Comparison of ENCODE assay signal across 22 cellular contexts in genomic region chr12:19450362-19450761, GRCh38. TPM values are rescaled to one million over a fixed set of nuclear protein-coding genes. Genes with fewer than 3 reads are reported as not detected.
A peak's percentile ranks its signal among the peaks of the same experiment; 100 is the strongest.
DNase-seq lines count a peak whose midpoint lies in the region; ATAC-seq, FAIRE-seq and TF ChIP-seq lines count a peak whose summit lies in the region.
"Had no signal": no experiment of that assay in that cellular context is flagged by ENCODE, and none has a peak within 500 bp of the region (broad histone marks: within the 10 kb centered on the region; RNA-seq: fewer than 3 reads in every experiment).

No MANE protein-coding gene starts in this region.

- peak overlapping the region; percentile 24 for H3K27ac Mint-ChIP-seq in CD4-positive, alpha-beta T cell
- H3K27ac Mint-ChIP-seq in activated naive CD8-positive, alpha-beta T cell treated with anti-CD3 and anti-CD28 coated beads for 36 hours = peak overlapping the region; percentile 5
- H3K27ac Mint-ChIP-seq: activated naive CD4-positive, alpha-beta T cell treated with anti-CD3 and anti-CD28 coated beads, Interleukin-2, amount 10 ng/mL, durations not matched to agents 7 days and 5 days had no signal

- peaks cover 21% of the 10 kb centered on the region for H3K4me1 ChIP-seq in HEK293 (ENCODE audit: control insufficient read depth, insufficient read depth, low read length)
- peaks cover 8% of the 10 kb centered on the region for H3K4me1 ChIP-seq in mesodermal cell (ENCODE audit: control insufficient read depth, insufficient read depth, low read length, poor library complexity, severe bottlenecking)
- peaks cover 0 to 55% (median 13%) of the 10 kb centered on the region in 3 donors for H3K4me1 ChIP-seq in esophagus squamous epithelium

- peaks cover 34% of the 10 kb centered on the region for H3K36me3 Mint-ChIP-seq in CD4-positive, alpha-beta T cell (ENCODE audit: low read depth)
- peaks cover 52% of the 10 kb centered on the region for H3K36me3 Mint-ChIP-seq in activated naive CD8-positive, alpha-beta T cell treated with anti-CD3 and anti-CD28 coated beads for 36 hours

- WGBS in mesodermal cell (ENCODE audit: insufficient coverage in 2 of 2), 2 experiments = 100% methylated on average over 3 of the region's 4 CpGs
- WGBS in esophagus squamous epithelium, 2 donors = 69 to 75% methylated on average over 4 of the region's 4 CpGs

- no peak for TF ChIP-seq POLR2A in esophagus squamous epithelium (IDR thresholded peaks at IDR 0.05)

- no peak overlapping the region for H3K4me3 Mint-ChIP-seq in CD4-positive, alpha-beta T cell
- no peak overlapping the region for H3K4me3 Mint-ChIP-seq in activated naive CD8-positive, alpha-beta T cell treated with anti-CD3 and anti-CD28 coated beads for 36 hours
- H3K4me3 Mint-ChIP-seq: activated naive CD4-positive, alpha-beta T cell treated with anti-CD3 and anti-CD28 coated beads, Interleukin-2, amount 10 ng/mL, durations not matched to agents 7 days and 5 days had no signal

- no peak for DNase-seq in CD4-positive, alpha-beta T cell
- DNase-seq in activated naive CD8-positive, alpha-beta T cell treated with anti-CD3 and anti-CD28 coated beads for 36 hours = no peak
- DNase-seq in D721Med (ENCODE audit: insufficient read length, low spot score) (no peak), esophagus squamous epithelium (lab: John Stamatoyannopoulos, UW) (no peak), NCI-H69 (lab: John Stamatoyannopoulos, UW) (no peak)
- DNase-seq: activated CD8-positive, alpha-beta memory T cell treated with anti-CD3 and anti-CD28 coated beads, Interleukin-2, amount 50 U/mL, for 48 hours; activated naive CD4-positive, alpha-beta T cell treated with anti-CD3 and anti-CD28 coated beads, Interleukin-2, amount 10 ng/mL, durations not matched to agents 7 days and 5 days; gastrocnemius medialis; left ventricle myocardium superior; mucosa of descending colon; NCI-H1105 treated with DMSO at 0.1 percent for 48 hours; NCI-H524; PC-3; right cardiac atrium; SIG-M5; stimulated activated CD4-positive, alpha-beta T cell treated with anti-CD3 and anti-CD28 coated beads, Interleukin-2, amount 100 ng/mL, for 24 hours; stomach; T1000 had no signal

- H3K4me3 ChIP-seq in HEK293 (ENCODE audit: low read depth, low read length) (no peak overlapping the region), mesodermal cell (ENCODE audit: extremely low read depth, insufficient read depth, low read length, poor library complexity, severe bottlenecking) (no peak overlapping the region), esophagus squamous epithelium (no peak overlapping the region)
- H3K4me3 ChIP-seq: gastrocnemius medialis, mucosa of descending colon, stomach had no signal

- POLR2A ChIA-PET in CD4-positive, alpha-beta T cell (lab: Charles Lee) = no interaction called here
- POLR2A ChIA-PET in HEK293 (lab: Yijun Ruan, JAX) = no interaction called here

- TF ChIP-seq CTCF in CD4-positive, alpha-beta T cell (IDR thresholded peaks at IDR 0.05) = no peak
- no peak for TF ChIP-seq CTCF in HEK293 (tag by site-specific recombination; IDR thresholded peaks at IDR 0.05)
- no peak for TF ChIP-seq CTCF in D721Med (IDR thresholded peaks at IDR 0.05; ENCODE audit: insufficient read depth, missing control alignments)
- TF ChIP-seq CTCF in esophagus squamous epithelium (IDR thresholded peaks at IDR 0.05) = no peak

- H3K4me1 Mint-ChIP-seq in CD4-positive, alpha-beta T cell (ENCODE audit: low read depth) = peaks cover 92% of the 10 kb centered on the region
- H3K4me1 Mint-ChIP-seq in activated naive CD8-positive, alpha-beta T cell treated with anti-CD3 and anti-CD28 coated beads for 36 hours = peaks cover 72% of the 10 kb centered on the region

- ATAC-seq in CD4-positive, alpha-beta T cell (ENCODE audit: poor library complexity) = no peak
- ATAC-seq: HCT116, mucosa of descending colon, PC-3 had no signal

- FAIRE-seq in D721Med (lab: Jason Lieb, UNC) = no peak
- FAIRE-seq: urothelium cell line had no signal

- no peaks in the 10 kb centered on the region; a peak in 1 of 3 replicates for H3K36me3 ChIP-seq in HEK293 (ENCODE audit: control insufficient read depth in 2 of 2, insufficient read depth in 1 of 2, low read length in 2 of 2)
- peaks cover 20% of the 10 kb centered on the region for H3K36me3 ChIP-seq in mesodermal cell (ENCODE audit: control insufficient read depth, insufficient read depth, low read length)
- no peaks in the 10 kb centered on the region for H3K36me3 ChIP-seq in esophagus squamous epithelium
- H3K36me3 ChIP-seq: gastrocnemius medialis, stomach had no signal

- no peaks in the 10 kb centered on the region for H3K27me3 Mint-ChIP-seq in CD4-positive, alpha-beta T cell
- no peaks in the 10 kb centered on the region for H3K27me3 Mint-ChIP-seq in activated naive CD8-positive, alpha-beta T cell treated with anti-CD3 and anti-CD28 coated beads for 36 hours
- H3K27me3 Mint-ChIP-seq: activated naive CD4-positive, alpha-beta T cell treated with anti-CD3 and anti-CD28 coated beads, Interleukin-2, amount 10 ng/mL, durations not matched to agents 7 days and 5 days had no signal

- CTCF ChIA-PET in CD4-positive, alpha-beta T cell (lab: Charles Lee) = interaction anchor here (1.2 kb wide), 1 partner anchor 10 kb away, joined by 3 read pairs; no protein-coding TSS in a partner anchor
- CTCF ChIA-PET in HEK293 (lab: Yijun Ruan, JAX) = interaction anchor here (0.7 kb wide), 1 partner anchor 99 kb away, joined by 3 read pairs; no protein-coding TSS in a partner anchor

- intact Hi-C loops in CD4-positive, alpha-beta T cell (cut with DNase I, micrococcal nuclease) = no loop called here
- intact Hi-C loops in esophagus squamous epithelium (cut with DNase I) = no loop called here

- H3K9me3 ChIP-seq in CD4-positive, alpha-beta T cell (ENCODE audit: control insufficient read depth, low read length) = no peaks in the 10 kb centered on the region
- H3K9me3 ChIP-seq in HEK293 (ENCODE audit: control insufficient read depth, insufficient read depth, low read depth, low read length) (no peaks in the 10 kb centered on the region), mesodermal cell (ENCODE audit: control insufficient read depth, low read length) (no peaks in the 10 kb centered on the region), esophagus squamous epithelium (no peaks in the 10 kb centered on the region)
- H3K9me3 ChIP-seq: gastrocnemius medialis, mucosa of descending colon, stomach had no signal

- no peaks in the 10 kb centered on the region for H3K27me3 ChIP-seq in CD4-positive, alpha-beta T cell (ENCODE audit: control insufficient read depth, insufficient read depth, low read length)
- H3K27me3 ChIP-seq in esophagus squamous epithelium = no peaks in the 10 kb centered on the region
- H3K27me3 ChIP-seq: gastrocnemius medialis, stomach had no signal

- H3K9me3 Mint-ChIP-seq in CD4-positive, alpha-beta T cell = no peaks in the 10 kb centered on the region
- H3K9me3 Mint-ChIP-seq in activated naive CD8-positive, alpha-beta T cell treated with anti-CD3 and anti-CD28 coated beads for 36 hours = peaks cover 1% of the 10 kb centered on the region
- H3K9me3 Mint-ChIP-seq: activated naive CD4-positive, alpha-beta T cell treated with anti-CD3 and anti-CD28 coated beads, Interleukin-2, amount 10 ng/mL, durations not matched to agents 7 days and 5 days had no signal

- no peak overlapping the region for H3K27ac ChIP-seq in CD4-positive, alpha-beta T cell (ENCODE audit: low read depth, low read length)
- H3K27ac ChIP-seq in HEK293 (ENCODE audit: extremely low read depth, low read depth, low read length) (no peak overlapping the region), mesodermal cell (ENCODE audit: low read depth, low read length, severe bottlenecking) (peak overlapping the region; percentile 13), esophagus squamous epithelium (peak overlapping the region in 2 of 4 donors; percentile 5 to 32)

TF ChIP-seq in HEK293, 187 proteins besides CTCF, POLR2A, EP300 and RAD21:
- TF ChIP-seq WT1 (tag by site-specific recombination; IDR thresholded peaks at IDR 0.05) (peak; percentile 28; the same call in 1 of the 2 replicates), PRDM1 (tag by site-specific recombination; IDR thresholded peaks at IDR 0.05) (0 out of 2 replicates have a peak, but pooled peaks have one; percentile 9), ZNF341 (tag by site-specific recombination; IDR thresholded peaks at IDR 0.05; ENCODE audit: low read depth) (no peak)

RNA-seq across cellular contexts. Expression of gene AEBP2, which starts 11.1 kb away (rescaled TPM):
- total RNA-seq in CD4-positive, alpha-beta T cell = 10 to 100 TPM; 42.9 to 44.8 TPM
- total RNA-seq in activated naive CD8-positive, alpha-beta T cell treated with anti-CD3 and anti-CD28 coated beads for 36 hours = 10 to 100 TPM; 60.3 to 60.7 TPM
- 20.2 TPM for polyA plus RNA-seq in mesodermal cell (2013, experiment 1 of 2)
- 20.6 TPM for polyA plus RNA-seq in mesodermal cell (2013, experiment 2 of 2)
- total RNA-seq in esophagus squamous epithelium = 10 to 100 TPM; 26.8 to 50.2 (median 33.4) TPM
